ENCODE assay signal across 8 cellular contexts in the genomic region with DNA sequence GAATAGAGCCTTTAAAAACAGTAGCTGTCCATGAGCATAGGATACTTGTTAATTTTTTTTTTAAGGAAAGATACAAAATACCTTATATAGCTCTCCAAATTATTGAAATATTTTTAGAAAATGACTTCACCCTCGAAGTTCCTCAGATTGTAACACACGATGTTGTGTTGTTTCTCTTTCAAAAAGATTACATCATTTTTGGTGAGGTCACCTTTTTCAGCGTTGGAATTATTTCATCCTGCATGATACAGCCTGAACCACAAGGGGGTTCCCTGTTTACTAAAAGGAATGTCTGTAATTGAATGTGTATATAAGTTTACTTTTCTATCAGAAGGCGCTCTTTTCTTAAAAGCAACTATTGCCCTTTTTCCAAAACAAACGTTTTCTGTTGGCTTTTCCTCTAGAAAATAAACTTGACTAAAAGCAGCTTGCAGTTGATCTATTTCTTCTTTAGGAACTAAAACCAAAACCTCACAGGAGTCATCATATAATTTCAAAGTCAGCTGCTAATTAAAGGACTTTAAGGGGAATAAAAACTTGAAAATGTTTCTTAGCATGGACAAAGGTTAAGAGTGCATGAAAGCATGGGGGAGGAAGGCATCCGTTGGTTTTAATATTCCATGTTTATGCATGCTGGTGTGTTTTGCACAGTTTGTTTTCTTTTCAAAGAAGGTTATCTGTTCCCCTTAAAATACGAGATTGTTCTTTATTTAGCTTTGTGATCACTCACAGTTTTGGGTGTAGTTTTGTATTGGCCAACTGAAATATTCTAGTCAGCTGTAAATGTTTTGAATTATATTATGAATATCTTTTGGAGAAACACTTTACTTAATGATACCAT. TPM values are rescaled to one million over a fixed set of nuclear protein-coding genes. Genes with fewer than 3 reads are reported as not detected.
A peak's percentile ranks its signal among the peaks of the same experiment; 100 is the strongest.
DNase-seq lines count a peak whose midpoint lies in the region; ATAC-seq and TF ChIP-seq lines count a peak whose summit lies in the region.

No MANE protein-coding gene starts in this region.

- DNase-seq in CD4-positive, CD25-positive, alpha-beta regulatory T cell: peak in 1 of 3 donors; percentile 29
- DNase-seq in PC-3: peak; percentile 77
- DNase-seq in colonic mucosa: no peak
- DNase-seq in lower lobe of right lung: no peak
- DNase-seq in type B pancreatic cell (ENCODE audit: extremely low spot score, unreplicated experiment): no peak
- DNase-seq in posterior cingulate gyrus: no peak

- peaks cover 5% of the 10 kb centered on the region for H3F3A ChIP-seq in PC-3 (ENCODE audit: low read length, unreplicated experiment)

- H3K4me2 ChIP-seq in PC-3 (ENCODE audit: low read length): peak overlapping the region; percentile 61

- no peaks in the 10 kb centered on the region for H3K27me3 ChIP-seq in CD4-positive, CD25-positive, alpha-beta regulatory T cell (ENCODE audit: control insufficient read depth, insufficient read depth, low read length)
- H3K27me3 ChIP-seq in PC-3 (ENCODE audit: low read length) (no peaks in the 10 kb centered on the region), colonic mucosa (no peaks in the 10 kb centered on the region), lower lobe of right lung (ENCODE audit: low read depth) (no peaks in the 10 kb centered on the region)

- no peak overlapping the region for H3K4me3 ChIP-seq in CD4-positive, CD25-positive, alpha-beta regulatory T cell (ENCODE audit: low read depth, low read length)
- H3K4me3 ChIP-seq in PC-3 (ENCODE audit: low read length) (peak overlapping the region; percentile 25; the same call in 1 of the 2 replicates), colonic mucosa (no peak overlapping the region), lower lobe of right lung (peak overlapping the region; percentile 1)

- H3K4me1 ChIP-seq in CD4-positive, CD25-positive, alpha-beta regulatory T cell (ENCODE audit: control insufficient read depth, insufficient read depth, low read length, poor library complexity, severe bottlenecking): peaks cover 11% of the 10 kb centered on the region
- H3K4me1 ChIP-seq in PC-3 (ENCODE audit: insufficient read depth, low read length) (peaks cover 27% of the 10 kb centered on the region), colonic mucosa (peaks cover 4% of the 10 kb centered on the region), lower lobe of right lung (peaks cover 40% of the 10 kb centered on the region)

- BruUV-seq in PC-3 (replicated peaks; lab: Mats Ljungman, UMichigan): no TSS peak

- H3K79me2 ChIP-seq in PC-3 (ENCODE audit: low read length): no peaks in the 10 kb centered on the region

- peaks cover 13 to 28% (median 22%) of the 10 kb centered on the region in 4 donors for H3K4me1 Mint-ChIP-seq in CD4-positive, CD25-positive, alpha-beta regulatory T cell
- H3K4me1 Mint-ChIP-seq in type B pancreatic cell (ENCODE audit: unreplicated experiment): peaks cover 23% of the 10 kb centered on the region

- peak; percentile 66 for TF ChIP-seq CTCF in PC-3 (conservative IDR thresholded peaks at IDR 0.05; ENCODE audit: low read depth, low read length)
- TF ChIP-seq CTCF in colonic mucosa (IDR thresholded peaks at IDR 0.05): no peak
- TF ChIP-seq CTCF in lower lobe of right lung (IDR thresholded peaks at IDR 0.05): peak; percentile 61
- TF ChIP-seq CTCF in type B pancreatic cell (conservative IDR thresholded peaks at IDR 0.05): peak; percentile 69

- ATAC-seq in CD4-positive, CD25-positive, alpha-beta regulatory T cell (ENCODE audit: low read depth in 2 of 2): no peak
- ATAC-seq in GM18520 (IDR thresholded peaks at IDR 0.05; ENCODE audit: unreplicated experiment) (peak; percentile 45), HG03135 (IDR thresholded peaks at IDR 0.05; ENCODE audit: unreplicated experiment) (peak; percentile 59), PC-3 (peak; percentile 45), lower lobe of right lung (peak; percentile 82 to 85)

- H3K27ac ChIP-seq in CD4-positive, CD25-positive, alpha-beta regulatory T cell (ENCODE audit: insufficient read depth, low read length, poor library complexity, severe bottlenecking): no peak overlapping the region
- no peak overlapping the region for H3K27ac ChIP-seq in PC-3 (ENCODE audit: low read length)
- H3K27ac ChIP-seq in colonic mucosa: peak overlapping the region; percentile 21
- H3K27ac ChIP-seq in lower lobe of right lung: peak overlapping the region; percentile 77

- intact Hi-C loops in PC-3 (cut with micrococcal nuclease) (loop anchor here (1.0 to 10.0 kb wide), 5 partner anchors 27 to 432 kb away; a partner anchor contains a TSS), colonic mucosa (cut with DNase I) (loop anchor here (10.0 kb wide), 1 partner anchor 299 kb away; no protein-coding TSS in a partner anchor), lower lobe of right lung (cut with DNase I) (no loop called here), posterior cingulate gyrus (cut with DNase I) (loop anchor here (2.0 to 10.0 kb wide), 4 partner anchors 51 to 417 kb away; a partner anchor contains a TSS)

- H2AFZ ChIP-seq in PC-3 (ENCODE audit: low read length): peak overlapping the region; percentile 3; the same call in 1 of the 2 replicates

- CTCF ChIA-PET in PC-3 (lab: Charles Lee): interaction anchor here (0.5 to 1.5 kb wide), 10 partner anchors 29 to 434 kb away, joined by 3 to 18 read pairs (median 4); a partner anchor contains a TSS

- H3K9me2 ChIP-seq in PC-3 (replicated peaks; ENCODE audit: low read length): no peaks in the 10 kb centered on the region

- POLR2A ChIA-PET in PC-3 (lab: Charles Lee; ENCODE audit: unreplicated experiment): interaction anchor here (0.6 kb wide), 1 partner anchor 227 kb away, joined by 7 read pairs; no protein-coding TSS in a partner anchor

- peak overlapping the region in 2 of 3 donors; percentile 7 to 83 for H3K27ac Mint-ChIP-seq in CD4-positive, CD25-positive, alpha-beta regulatory T cell
- peak overlapping the region; percentile 55 for H3K27ac Mint-ChIP-seq in type B pancreatic cell

- no peaks in the 10 kb centered on the region for H3K27me3 Mint-ChIP-seq in CD4-positive, CD25-positive, alpha-beta regulatory T cell
- H3K27me3 Mint-ChIP-seq in type B pancreatic cell: no peaks in the 10 kb centered on the region

- H4K20me1 ChIP-seq in PC-3 (ENCODE audit: low read length): no peaks in the 10 kb centered on the region

- peaks cover 5% of the 10 kb centered on the region for H3K36me3 Mint-ChIP-seq in CD4-positive, CD25-positive, alpha-beta regulatory T cell
- H3K36me3 Mint-ChIP-seq in type B pancreatic cell: peaks cover 8% of the 10 kb centered on the region

- H3K36me3 ChIP-seq in CD4-positive, CD25-positive, alpha-beta regulatory T cell (ENCODE audit: control insufficient read depth, insufficient read depth, low read length): no peaks in the 10 kb centered on the region
- H3K36me3 ChIP-seq in PC-3 (ENCODE audit: low read depth, low read length) (no peaks in the 10 kb centered on the region), colonic mucosa (no peaks in the 10 kb centered on the region), lower lobe of right lung (peaks cover 7% of the 10 kb centered on the region)

- no peak overlapping the region for H3K4me3 Mint-ChIP-seq in CD4-positive, CD25-positive, alpha-beta regulatory T cell
- H3K4me3 Mint-ChIP-seq in type B pancreatic cell: no peak overlapping the region

- no peaks in the 10 kb centered on the region for H3K9me3 Mint-ChIP-seq in CD4-positive, CD25-positive, alpha-beta regulatory T cell
- no peaks in the 10 kb centered on the region for H3K9me3 Mint-ChIP-seq in type B pancreatic cell

- no peak overlapping the region for H3K9ac ChIP-seq in PC-3 (ENCODE audit: low read length)
- H3K9ac ChIP-seq in colonic mucosa (ENCODE audit: low read depth in 2 of 2, low read length in 2 of 2): no peak overlapping the region

- H3K9me3 ChIP-seq in CD4-positive, CD25-positive, alpha-beta regulatory T cell (ENCODE audit: control insufficient read depth in 2 of 2, low read length in 2 of 2): no peaks in the 10 kb centered on the region
- no peaks in the 10 kb centered on the region for H3K9me3 ChIP-seq in PC-3 (ENCODE audit: low read length)
- no peaks in the 10 kb centered on the region for H3K9me3 ChIP-seq in colonic mucosa
- no peaks in the 10 kb centered on the region for H3K9me3 ChIP-seq in lower lobe of right lung

RNA-seq across cellular contexts. Expression of a gene that starts 29.4 kb away (rescaled TPM):
- 14.6 TPM for total RNA-seq in CD4-positive, CD25-positive, alpha-beta regulatory T cell
- polyA plus RNA-seq in CD4-positive, CD25-positive, alpha-beta regulatory T cell: 1 to 10 TPM; 4.9 to 8.1 (median 5.8) TPM
- 7.8 and 8.9 TPM in 2 replicates for total RNA-seq in PC-3 (2014; rRNA removed)
- 1 to 10 TPM; 8.2 to 9.1 TPM for total RNA-seq in colonic mucosa
- 10.6 TPM for total RNA-seq in lower lobe of right lung
- total RNA-seq in type B pancreatic cell (ENCODE audit: low replicate concordance): 11.8 and 16.9 TPM in 2 replicates

Comparison
In these comparisons a context has a peak if more than half of its experiments do, and no peak if none do; other contexts are left out.
1. ATAC-seq: peak in GM18520 (single experiment), HG03135 (single experiment), PC-3 (single experiment) and lower lobe of right lung (2 of 2); none in CD4-positive, CD25-positive, alpha-beta regulatory T cell (0 of 2).
2. H3K27ac ChIP-seq: peak in colonic mucosa (single experiment) and lower lobe of right lung (single experiment); none in CD4-positive, CD25-positive, alpha-beta regulatory T cell (single experiment) and PC-3 (single experiment).
3. H3K4me3 ChIP-seq: peak in PC-3 (single experiment) and lower lobe of right lung (single experiment); none in CD4-positive, CD25-positive, alpha-beta regulatory T cell (single experiment) and colonic mucosa (single experiment).